Comparison of ENCODE assay signal across 8 cellular contexts in genomic region chr3:38164966-38165721, GRCh38. TPM values are rescaled to one million over a fixed set of nuclear protein-coding genes. Genes with fewer than 3 reads are reported as not detected.
DNase-seq lines count a peak whose midpoint lies in the region; ATAC-seq and TF ChIP-seq lines count a peak whose summit lies in the region.

Gene OXSR1 (plus strand): TSS chr3:38165537. CDS start chr3:38165877, 340 bp downstream.

- H3K36me3 Mint-ChIP-seq in activated naive CD8-positive, alpha-beta T cell treated with anti-CD3 and anti-CD28 coated beads, Interleukin-2, amount 10 ng/mL, durations not matched to agents 7 days and 5 days = peaks cover 18% of the 10 kb centered on the region
- no peaks in the 10 kb centered on the region for H3K36me3 Mint-ChIP-seq in glutamatergic neuron (ENCODE audit: unreplicated experiment)

- H3K36me3 ChIP-seq in SU-DHL-6 (ENCODE audit: low read length) (no peaks in the 10 kb centered on the region), osteoblast (ENCODE audit: insufficient read depth, low read length) (no peaks in the 10 kb centered on the region), thoracic aorta (no peaks in the 10 kb centered on the region)

- H3K9me3 ChIP-seq in SU-DHL-6 (ENCODE audit: insufficient read depth, low read length) (no peaks in the 10 kb centered on the region), osteoblast (ENCODE audit: low read depth, low read length) (no peaks in the 10 kb centered on the region), thoracic aorta (no peaks in the 10 kb centered on the region)

- H3K4me1 Mint-ChIP-seq in activated naive CD8-positive, alpha-beta T cell treated with anti-CD3 and anti-CD28 coated beads, Interleukin-2, amount 10 ng/mL, durations not matched to agents 7 days and 5 days = peaks cover 41% of the 10 kb centered on the region
- H3K4me1 Mint-ChIP-seq in glutamatergic neuron (ENCODE audit: low read depth, unreplicated experiment) = peaks cover 18% of the 10 kb centered on the region

- H3K9ac ChIP-seq in SU-DHL-6 (ENCODE audit: low read length) = peak within 1 kb of the TSS; percentile 88

- POLR2A ChIA-PET in activated naive CD8-positive, alpha-beta T cell treated with anti-CD3 and anti-CD28 coated beads, Interleukin-2, amount 10 ng/mL, durations not matched to agents 7 days and 5 days (lab: Charles Lee) = interaction anchor here (0.8 to 5.4 kb wide), 16 partner anchors 12 to 293 kb away, joined by 3 to 171 read pairs (median 6); partner anchors contain the start of genes ACAA1, DLEC1, MYD88 and PLCD1

- H2AFZ ChIP-seq in SU-DHL-6 (ENCODE audit: low read depth, low read length, severe bottlenecking) (peak within 1 kb of the TSS; percentile 81), osteoblast (ENCODE audit: low read length) (peak within 1 kb of the TSS; percentile 97)

- H3K27me3 Mint-ChIP-seq in activated naive CD8-positive, alpha-beta T cell treated with anti-CD3 and anti-CD28 coated beads, Interleukin-2, amount 10 ng/mL, durations not matched to agents 7 days and 5 days = no peaks in the 10 kb centered on the region
- peaks cover 8% of the 10 kb centered on the region for H3K27me3 Mint-ChIP-seq in glutamatergic neuron (ENCODE audit: unreplicated experiment)

- no peaks in the 10 kb centered on the region for H3K27me3 ChIP-seq in SU-DHL-6 (ENCODE audit: low read length)
- H3K27me3 ChIP-seq in osteoblast (ENCODE audit: insufficient read depth, low read length) = no peaks in the 10 kb centered on the region
- H3K27me3 ChIP-seq in thoracic aorta (replicated peaks; ENCODE audit: insufficient read depth) = no peaks in the 10 kb centered on the region

- H3K27ac ChIP-seq in SU-DHL-6 (ENCODE audit: low read depth, low read length) (peak within 1 kb of the TSS; percentile 88), osteoblast (ENCODE audit: low read depth, low read length) (peak within 1 kb of the TSS; percentile 99), thoracic aorta (peak within 1 kb of the TSS; percentile 82 to 93)

- H3K4me2 ChIP-seq in SU-DHL-6 (ENCODE audit: low read depth, low read length, poor library complexity, severe bottlenecking) = peak within 1 kb of the TSS; percentile 95
- peak within 1 kb of the TSS; percentile 97 for H3K4me2 ChIP-seq in osteoblast (ENCODE audit: insufficient read depth, low read length)

- H3K4me3 Mint-ChIP-seq in activated naive CD8-positive, alpha-beta T cell treated with anti-CD3 and anti-CD28 coated beads, Interleukin-2, amount 10 ng/mL, durations not matched to agents 7 days and 5 days = peak within 1 kb of the TSS; percentile 82
- peak within 1 kb of the TSS; percentile 91 for H3K4me3 Mint-ChIP-seq in glutamatergic neuron (ENCODE audit: unreplicated experiment)

- peak within 1 kb of the TSS; percentile 99 for H3K27ac Mint-ChIP-seq in activated naive CD8-positive, alpha-beta T cell treated with anti-CD3 and anti-CD28 coated beads, Interleukin-2, amount 10 ng/mL, durations not matched to agents 7 days and 5 days
- peak within 1 kb of the TSS; percentile 97 for H3K27ac Mint-ChIP-seq in glutamatergic neuron (ENCODE audit: unreplicated experiment)

- DNase-seq in GM10266 (ENCODE audit: extremely low spot score) = peak; percentile 94
- DNase-seq in NCI-H128 (lab: John Stamatoyannopoulos, UW; ENCODE audit: unreplicated experiment) = peak; percentile 90
- DNase-seq in activated naive CD8-positive, alpha-beta T cell treated with anti-CD3 and anti-CD28 coated beads, Interleukin-2, amount 10 ng/mL, durations not matched to agents 7 days and 5 days = peak; percentile 96
- DNase-seq in glutamatergic neuron = peak; percentile 94
- DNase-seq in osteoblast (ENCODE audit: insufficient read length, low spot score, missing footprints) = peak; percentile 98
- DNase-seq in thoracic aorta (ENCODE audit: low spot score) = peak; percentile 97

- no peaks in the 10 kb centered on the region for H3K9me3 Mint-ChIP-seq in activated naive CD8-positive, alpha-beta T cell treated with anti-CD3 and anti-CD28 coated beads, Interleukin-2, amount 10 ng/mL, durations not matched to agents 7 days and 5 days
- peaks cover 11% of the 10 kb centered on the region for H3K9me3 Mint-ChIP-seq in glutamatergic neuron (ENCODE audit: unreplicated experiment)

- peaks cover 46% of the 10 kb centered on the region for H3K79me2 ChIP-seq in SU-DHL-6 (ENCODE audit: insufficient read depth, low read length)
- H3K79me2 ChIP-seq in osteoblast (ENCODE audit: insufficient read depth, low read length) = peaks cover 39% of the 10 kb centered on the region

- H3K4me1 ChIP-seq in osteoblast (ENCODE audit: insufficient read depth, low read length) (peaks cover 36% of the 10 kb centered on the region), thoracic aorta (ENCODE audit: control insufficient read depth in 1 of 2, low read depth in 2 of 2) (peaks cover 17 to 32% of the 10 kb centered on the region in 2 donors)

- TF ChIP-seq CTCF in GM10266 (IDR thresholded peaks at IDR 0.05; ENCODE audit: control insufficient read depth, insufficient read depth, low read depth, missing control alignments) (no peak), SU-DHL-6 (IDR thresholded peaks at IDR 0.05; ENCODE audit: insufficient read depth, low read length, poor library complexity, severe bottlenecking) (no peak), glutamatergic neuron (IDR thresholded peaks at IDR 0.05; ENCODE audit: partially characterized antibody, unreplicated experiment) (no peak), osteoblast (IDR thresholded peaks at IDR 0.05; ENCODE audit: extremely low read depth, low read depth, low read length) (no peak), thoracic aorta (IDR thresholded peaks at IDR 0.05) (no peak)

- H3K9me2 ChIP-seq in SU-DHL-6 (replicated peaks; ENCODE audit: insufficient read depth, low read length) = no peaks in the 10 kb centered on the region

- ATAC-seq in HG02642 (IDR thresholded peaks at IDR 0.05; ENCODE audit: poor library complexity, unreplicated experiment) = peak; percentile 93
- ATAC-seq in activated naive CD8-positive, alpha-beta T cell treated with anti-CD3 and anti-CD28 coated beads, Interleukin-2, amount 10 ng/mL, durations not matched to agents 7 days and 5 days (ENCODE audit: low read depth) = peak; percentile 92
- ATAC-seq in thoracic aorta (ENCODE audit: insufficient number of reproducible peaks, low FRiP score, low read depth) = peak; percentile 98

- peaks cover 16% of the 10 kb centered on the region for H3F3A ChIP-seq in SU-DHL-6 (ENCODE audit: insufficient read depth)

- H3K4me3 ChIP-seq in SU-DHL-6 (ENCODE audit: insufficient read depth, low read length, poor library complexity, severe bottlenecking) = peak within 1 kb of the TSS; percentile 79
- peak within 1 kb of the TSS; percentile 83 for H3K4me3 ChIP-seq in osteoblast (ENCODE audit: insufficient read depth, low read length)
- peak within 1 kb of the TSS; percentile 85 for H3K4me3 ChIP-seq in thoracic aorta

- H4K20me1 ChIP-seq in SU-DHL-6 (ENCODE audit: low read depth, low read length) (peaks cover 10% of the 10 kb centered on the region), osteoblast (ENCODE audit: insufficient read depth, low read length) (no peaks in the 10 kb centered on the region)

RNA-seq across cellular contexts. Expression of gene OXSR1, which starts in this region (rescaled TPM):
- total RNA-seq in activated naive CD8-positive, alpha-beta T cell treated with anti-CD3 and anti-CD28 coated beads, Interleukin-2, amount 10 ng/mL, durations not matched to agents 7 days and 5 days = 10 to 100 TPM; 54.0 to 55.0 TPM
- 80.7 TPM for total RNA-seq in glutamatergic neuron (ENCODE audit: unreplicated experiment)
- 44.2 and 50.3 TPM in 2 replicates for total RNA-seq in osteoblast
- 10 to 100 TPM; 30.5 to 31.0 TPM for total RNA-seq in thoracic aorta

Comparison
In these comparisons a context has a peak if more than half of its experiments do, and no peak if none do; other contexts are left out.
1. Peak in every context shown above with its lines: DNase-seq, ATAC-seq, H3K4me3 ChIP-seq and H3K27ac ChIP-seq.